Comparison of ENCODE assay signal across 1 cellular context in the genomic region with DNA sequence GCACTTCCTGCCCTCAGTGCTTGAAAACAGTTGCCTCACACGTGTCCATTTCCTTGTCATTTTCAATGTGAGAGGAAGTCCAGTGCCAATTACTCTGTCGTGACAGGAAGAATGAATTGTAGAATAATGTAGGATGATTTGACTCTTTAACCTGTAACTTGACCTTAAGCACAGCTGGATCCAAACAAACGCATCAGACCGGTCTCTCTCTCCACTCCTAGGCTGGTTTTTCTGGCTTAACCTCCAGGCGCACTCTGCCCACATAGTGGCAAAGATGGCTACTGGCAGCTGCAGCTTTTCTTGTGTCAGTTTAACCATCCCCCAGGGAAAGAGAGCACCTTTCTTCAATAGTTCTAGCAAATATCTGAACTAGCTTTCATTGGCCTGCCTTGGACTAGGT.
TF ChIP-seq lines count a peak whose summit lies in the region.

No MANE protein-coding gene starts in this region.

TF ChIP-seq in H1, 55 proteins besides CTCF, POLR2A, EP300 and RAD21:
- no peak for TF ChIP-seq MAFK (IDR thresholded peaks at IDR 0.05; ENCODE audit: low read depth, low read length)
- TF ChIP-seq, protein P1, sequence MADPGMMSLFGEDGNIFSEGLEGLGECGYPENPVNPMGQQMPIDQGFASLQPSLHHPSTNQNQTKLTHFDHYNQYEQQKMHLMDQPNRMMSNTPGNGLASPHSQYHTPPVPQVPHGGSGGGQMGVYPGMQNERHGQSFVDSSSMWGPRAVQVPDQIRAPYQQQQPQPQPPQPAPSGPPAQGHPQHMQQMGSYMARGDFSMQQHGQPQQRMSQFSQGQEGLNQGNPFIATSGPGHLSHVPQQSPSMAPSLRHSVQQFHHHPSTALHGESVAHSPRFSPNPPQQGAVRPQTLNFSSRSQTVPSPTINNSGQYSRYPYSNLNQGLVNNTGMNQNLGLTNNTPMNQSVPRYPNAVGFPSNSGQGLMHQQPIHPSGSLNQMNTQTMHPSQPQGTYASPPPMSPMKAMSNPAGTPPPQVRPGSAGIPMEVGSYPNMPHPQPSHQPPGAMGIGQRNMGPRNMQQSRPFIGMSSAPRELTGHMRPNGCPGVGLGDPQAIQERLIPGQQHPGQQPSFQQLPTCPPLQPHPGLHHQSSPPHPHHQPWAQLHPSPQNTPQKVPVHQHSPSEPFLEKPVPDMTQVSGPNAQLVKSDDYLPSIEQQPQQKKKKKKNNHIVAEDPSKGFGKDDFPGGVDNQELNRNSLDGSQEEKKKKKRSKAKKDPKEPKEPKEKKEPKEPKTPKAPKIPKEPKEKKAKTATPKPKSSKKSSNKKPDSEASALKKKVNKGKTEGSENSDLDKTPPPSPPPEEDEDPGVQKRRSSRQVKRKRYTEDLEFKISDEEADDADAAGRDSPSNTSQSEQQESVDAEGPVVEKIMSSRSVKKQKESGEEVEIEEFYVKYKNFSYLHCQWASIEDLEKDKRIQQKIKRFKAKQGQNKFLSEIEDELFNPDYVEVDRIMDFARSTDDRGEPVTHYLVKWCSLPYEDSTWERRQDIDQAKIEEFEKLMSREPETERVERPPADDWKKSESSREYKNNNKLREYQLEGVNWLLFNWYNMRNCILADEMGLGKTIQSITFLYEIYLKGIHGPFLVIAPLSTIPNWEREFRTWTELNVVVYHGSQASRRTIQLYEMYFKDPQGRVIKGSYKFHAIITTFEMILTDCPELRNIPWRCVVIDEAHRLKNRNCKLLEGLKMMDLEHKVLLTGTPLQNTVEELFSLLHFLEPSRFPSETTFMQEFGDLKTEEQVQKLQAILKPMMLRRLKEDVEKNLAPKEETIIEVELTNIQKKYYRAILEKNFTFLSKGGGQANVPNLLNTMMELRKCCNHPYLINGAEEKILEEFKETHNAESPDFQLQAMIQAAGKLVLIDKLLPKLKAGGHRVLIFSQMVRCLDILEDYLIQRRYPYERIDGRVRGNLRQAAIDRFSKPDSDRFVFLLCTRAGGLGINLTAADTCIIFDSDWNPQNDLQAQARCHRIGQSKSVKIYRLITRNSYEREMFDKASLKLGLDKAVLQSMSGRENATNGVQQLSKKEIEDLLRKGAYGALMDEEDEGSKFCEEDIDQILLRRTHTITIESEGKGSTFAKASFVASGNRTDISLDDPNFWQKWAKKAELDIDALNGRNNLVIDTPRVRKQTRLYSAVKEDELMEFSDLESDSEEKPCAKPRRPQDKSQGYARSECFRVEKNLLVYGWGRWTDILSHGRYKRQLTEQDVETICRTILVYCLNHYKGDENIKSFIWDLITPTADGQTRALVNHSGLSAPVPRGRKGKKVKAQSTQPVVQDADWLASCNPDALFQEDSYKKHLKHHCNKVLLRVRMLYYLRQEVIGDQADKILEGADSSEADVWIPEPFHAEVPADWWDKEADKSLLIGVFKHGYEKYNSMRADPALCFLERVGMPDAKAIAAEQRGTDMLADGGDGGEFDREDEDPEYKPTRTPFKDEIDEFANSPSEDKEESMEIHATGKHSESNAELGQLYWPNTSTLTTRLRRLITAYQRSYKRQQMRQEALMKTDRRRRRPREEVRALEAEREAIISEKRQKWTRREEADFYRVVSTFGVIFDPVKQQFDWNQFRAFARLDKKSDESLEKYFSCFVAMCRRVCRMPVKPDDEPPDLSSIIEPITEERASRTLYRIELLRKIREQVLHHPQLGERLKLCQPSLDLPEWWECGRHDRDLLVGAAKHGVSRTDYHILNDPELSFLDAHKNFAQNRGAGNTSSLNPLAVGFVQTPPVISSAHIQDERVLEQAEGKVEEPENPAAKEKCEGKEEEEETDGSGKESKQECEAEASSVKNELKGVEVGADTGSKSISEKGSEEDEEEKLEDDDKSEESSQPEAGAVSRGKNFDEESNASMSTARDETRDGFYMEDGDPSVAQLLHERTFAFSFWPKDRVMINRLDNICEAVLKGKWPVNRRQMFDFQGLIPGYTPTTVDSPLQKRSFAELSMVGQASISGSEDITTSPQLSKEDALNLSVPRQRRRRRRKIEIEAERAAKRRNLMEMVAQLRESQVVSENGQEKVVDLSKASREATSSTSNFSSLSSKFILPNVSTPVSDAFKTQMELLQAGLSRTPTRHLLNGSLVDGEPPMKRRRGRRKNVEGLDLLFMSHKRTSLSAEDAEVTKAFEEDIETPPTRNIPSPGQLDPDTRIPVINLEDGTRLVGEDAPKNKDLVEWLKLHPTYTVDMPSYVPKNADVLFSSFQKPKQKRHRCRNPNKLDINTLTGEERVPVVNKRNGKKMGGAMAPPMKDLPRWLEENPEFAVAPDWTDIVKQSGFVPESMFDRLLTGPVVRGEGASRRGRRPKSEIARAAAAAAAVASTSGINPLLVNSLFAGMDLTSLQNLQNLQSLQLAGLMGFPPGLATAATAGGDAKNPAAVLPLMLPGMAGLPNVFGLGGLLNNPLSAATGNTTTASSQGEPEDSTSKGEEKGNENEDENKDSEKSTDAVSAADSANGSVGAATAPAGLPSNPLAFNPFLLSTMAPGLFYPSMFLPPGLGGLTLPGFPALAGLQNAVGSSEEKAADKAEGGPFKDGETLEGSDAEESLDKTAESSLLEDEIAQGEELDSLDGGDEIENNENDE (IDR thresholded peaks at IDR 0.05; ENCODE audit: insufficient replicate concordance, low read length): no peak
- no peak for TF ChIP-seq SP2 (IDR thresholded peaks at IDR 0.05; ENCODE audit: low read length)
- no peak for TF ChIP-seq SP1 (IDR thresholded peaks at IDR 0.05; ENCODE audit: low read depth, low read length)
- no peak for TF ChIP-seq KDM5A (IDR thresholded peaks at IDR 0.05; ENCODE audit: low read length)
- TF ChIP-seq SUZ12 (IDR thresholded peaks at IDR 0.05; ENCODE audit: low read length): no peak
- TF ChIP-seq HDAC6 (IDR thresholded peaks at IDR 0.05; ENCODE audit: low read depth, low read length): no peak
- no peak for TF ChIP-seq ZNF274 (IDR thresholded peaks at IDR 0.05; ENCODE audit: borderline replicate concordance, extremely low read depth, low read length)
- no peak for TF ChIP-seq CHD2 (IDR thresholded peaks at IDR 0.05; ENCODE audit: low read length)
- no peak for TF ChIP-seq SIN3A (conservative IDR thresholded peaks at IDR 0.05 in 1 of 2, IDR thresholded peaks at IDR 0.05 in 1 of 2; ENCODE audit: low read depth in 1 of 2, low read length in 2 of 2)
- TF ChIP-seq BRCA1 (IDR thresholded peaks at IDR 0.05; ENCODE audit: low read depth, low read length): no peak
- TF ChIP-seq CHD1 (IDR thresholded peaks at IDR 0.05; ENCODE audit: low read depth, low read length): no peak
- no peak for TF ChIP-seq SP4 (IDR thresholded peaks at IDR 0.05; ENCODE audit: low read length)
